In the genomic region with DNA sequence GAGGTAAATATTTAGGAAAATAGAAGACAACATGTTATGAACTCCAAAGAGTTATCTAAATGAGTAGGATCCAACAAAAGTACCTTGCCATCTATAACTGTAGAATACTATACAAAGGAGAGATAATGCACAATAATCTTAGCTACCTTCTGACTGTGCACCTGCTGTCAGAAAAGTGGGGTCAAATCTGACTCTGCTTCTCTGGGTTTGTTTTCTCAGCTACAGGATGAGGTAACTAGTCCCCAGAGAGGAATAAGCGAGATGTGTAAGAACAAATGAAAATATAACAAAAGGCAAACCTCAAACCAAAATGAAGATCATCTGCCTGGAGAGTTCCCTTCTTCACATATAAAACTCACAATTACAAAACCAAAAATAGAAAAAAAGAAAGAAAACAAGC, we compare ENCODE assay signal across 23 cellular contexts.
DNase-seq lines count a peak whose midpoint lies in the region; ATAC-seq and TF ChIP-seq lines count a peak whose summit lies in the region.
"Had no signal": no experiment of that assay in that cellular context is flagged by ENCODE, and none has a peak within 500 bp of the region (broad histone marks: within the 10 kb centered on the region; RNA-seq: fewer than 3 reads in every experiment).

No MANE protein-coding gene starts in this region.

- H3K4me2 ChIP-seq in Loucy (ENCODE audit: low read depth, low read length, poor library complexity, severe bottlenecking): peak overlapping the region; percentile 69
- H3K4me2 ChIP-seq: PC-9 had no signal

- peaks cover 15% of the 10 kb centered on the region for H3K4me1 Mint-ChIP-seq in stimulated activated naive CD8-positive, alpha-beta T cell treated with anti-CD3 and anti-CD28 coated beads, Interleukin-15, amount 100 ng/mL, for 72 hours
- peaks cover 16% of the 10 kb centered on the region for H3K4me1 Mint-ChIP-seq in activated CD8-positive, alpha-beta T cell treated with anti-CD3 and anti-CD28 coated beads, Interleukin-2, amount 10 ng/mL, durations not matched to agents 7 days and 5 days (ENCODE audit: low read depth)
- H3K4me1 Mint-ChIP-seq in stimulated activated memory B cell treated with anti-CD40 and anti-IgM and Interleukin-4, amounts not matched to agents 10 μg/mL and 1 μg/mL and 100 μg/mL, for 72 hours: no peaks in the 10 kb centered on the region

- no peaks in the 10 kb centered on the region for H3K9me3 ChIP-seq in Loucy (ENCODE audit: insufficient read depth, low read depth, low read length)
- H3K9me3 ChIP-seq: MG63, SJCRH30 had no signal

- H3K27me3 Mint-ChIP-seq in stimulated activated naive CD8-positive, alpha-beta T cell treated with anti-CD3 and anti-CD28 coated beads, Interleukin-15, amount 100 ng/mL, for 72 hours: no peaks in the 10 kb centered on the region
- no peaks in the 10 kb centered on the region for H3K27me3 Mint-ChIP-seq in activated CD8-positive, alpha-beta T cell treated with anti-CD3 and anti-CD28 coated beads, Interleukin-2, amount 10 ng/mL, durations not matched to agents 7 days and 5 days (ENCODE audit: low read depth)
- peaks cover 7% of the 10 kb centered on the region for H3K27me3 Mint-ChIP-seq in stimulated activated memory B cell treated with anti-CD40 and anti-IgM and Interleukin-4, amounts not matched to agents 10 μg/mL and 1 μg/mL and 100 μg/mL, for 72 hours

- H3K79me2 ChIP-seq in Loucy (ENCODE audit: insufficient read depth, low read length): peaks cover 4% of the 10 kb centered on the region; the same call in 1 of the 2 replicates

- no peaks in the 10 kb centered on the region for H3K27me3 ChIP-seq in Loucy (ENCODE audit: insufficient read depth, low read length, poor library complexity, severe bottlenecking)
- H3K27me3 ChIP-seq: SJCRH30 had no signal

- H4K20me1 ChIP-seq in Loucy (ENCODE audit: insufficient read depth, low read length, poor library complexity, severe bottlenecking): no peaks in the 10 kb centered on the region

- H3K4me3 Mint-ChIP-seq in stimulated activated naive CD8-positive, alpha-beta T cell treated with anti-CD3 and anti-CD28 coated beads, Interleukin-15, amount 100 ng/mL, for 72 hours: peak overlapping the region in 1 of 2 donors; percentile 49
- H3K4me3 Mint-ChIP-seq in activated CD8-positive, alpha-beta T cell treated with anti-CD3 and anti-CD28 coated beads, Interleukin-2, amount 10 ng/mL, durations not matched to agents 7 days and 5 days: no peak overlapping the region
- no peak overlapping the region for H3K4me3 Mint-ChIP-seq in stimulated activated memory B cell treated with anti-CD40 and anti-IgM and Interleukin-4, amounts not matched to agents 10 μg/mL and 1 μg/mL and 100 μg/mL, for 72 hours
- H3K4me3 Mint-ChIP-seq: CD4-positive, alpha-beta memory T cell had no signal

- peak; percentile 39 for ATAC-seq in stimulated activated naive CD8-positive, alpha-beta T cell treated with anti-CD3 and anti-CD28 coated beads, Interleukin-15, amount 100 ng/mL, for 72 hours
- ATAC-seq in stimulated activated naive CD8-positive, alpha-beta T cell treated with anti-CD3 and anti-CD28 coated beads, Interleukin-15, Interleukin-2, amounts not matched to agents 100 U/mL and 50 U/mL, for 24 hours: no peak
- peak; percentile 27 for ATAC-seq in activated CD8-positive, alpha-beta T cell treated with anti-CD3 and anti-CD28 coated beads, Interleukin-2, amount 10 ng/mL, durations not matched to agents 7 days and 5 days
- no peak for ATAC-seq in stimulated activated memory B cell treated with anti-CD40 and anti-IgM and Interleukin-4, amounts not matched to agents 10 μg/mL and 1 μg/mL and 100 μg/mL, for 72 hours
- ATAC-seq: HepG2, Right ventricle myocardium inferior, SK-N-SH treated with all-trans-retinoic acid at 6 μM for 48 hours had no signal

- DNase-seq in stimulated activated naive CD8-positive, alpha-beta T cell treated with anti-CD3 and anti-CD28 coated beads, Interleukin-15, amount 100 ng/mL, for 72 hours: no peak
- no peak for DNase-seq in stimulated activated naive CD8-positive, alpha-beta T cell treated with anti-CD3 and anti-CD28 coated beads, Interleukin-15, Interleukin-2, amounts not matched to agents 100 U/mL and 50 U/mL, for 24 hours
- no peak for DNase-seq in activated CD8-positive, alpha-beta T cell treated with anti-CD3 and anti-CD28 coated beads, Interleukin-2, amount 10 ng/mL, durations not matched to agents 7 days and 5 days
- DNase-seq in globus pallidus (ENCODE audit: low spot score) (no peak), NCI-H510A (lab: John Stamatoyannopoulos, UW) (no peak)
- DNase-seq: C1 segment of cervical spinal cord; CD4-positive, alpha-beta memory T cell; DMS153; GM23248; H7; Karpas-422; MG63; NCI-H2029; NCI-H345; NCI-H524; NCI-H774; PC-9; SJCRH30 had no signal

- 0 out of 2 replicates have a peak, but pooled peaks cover 5% of the 10 kb centered on the region for H3F3A ChIP-seq in Loucy (ENCODE audit: low read depth)

- H3K4me3 ChIP-seq in Loucy (ENCODE audit: low read length, poor library complexity, severe bottlenecking): peak overlapping the region; percentile 49
- H3K4me3 ChIP-seq: GM23248, MG63, PC-9, SJCRH30 had no signal

- no peak for TF ChIP-seq CTCF in Loucy (conservative IDR thresholded peaks at IDR 0.05; ENCODE audit: low read length)

- no peak overlapping the region for H2AFZ ChIP-seq in Loucy (ENCODE audit: low read length)
- H2AFZ ChIP-seq: GM23248, PC-9 had no signal

- H3K27ac Mint-ChIP-seq in stimulated activated naive CD8-positive, alpha-beta T cell treated with anti-CD3 and anti-CD28 coated beads, Interleukin-15, amount 100 ng/mL, for 72 hours: peak overlapping the region in 1 of 2 donors; percentile 38
- no peak overlapping the region for H3K27ac Mint-ChIP-seq in activated CD8-positive, alpha-beta T cell treated with anti-CD3 and anti-CD28 coated beads, Interleukin-2, amount 10 ng/mL, durations not matched to agents 7 days and 5 days
- no peak overlapping the region for H3K27ac Mint-ChIP-seq in stimulated activated memory B cell treated with anti-CD40 and anti-IgM and Interleukin-4, amounts not matched to agents 10 μg/mL and 1 μg/mL and 100 μg/mL, for 72 hours

- H3K36me3 Mint-ChIP-seq in activated CD8-positive, alpha-beta T cell treated with anti-CD3 and anti-CD28 coated beads, Interleukin-2, amount 10 ng/mL, durations not matched to agents 7 days and 5 days (ENCODE audit: low read depth): no peaks in the 10 kb centered on the region
- H3K36me3 Mint-ChIP-seq in stimulated activated memory B cell treated with anti-CD40 and anti-IgM and Interleukin-4, amounts not matched to agents 10 μg/mL and 1 μg/mL and 100 μg/mL, for 72 hours: no peaks in the 10 kb centered on the region
- H3K36me3 Mint-ChIP-seq: CD4-positive, alpha-beta memory T cell had no signal

- CTCF ChIA-PET in activated CD8-positive, alpha-beta T cell treated with anti-CD3 and anti-CD28 coated beads, Interleukin-2, amount 10 ng/mL, durations not matched to agents 7 days and 5 days (lab: Charles Lee): interaction anchor here (1.2 to 2.1 kb wide), 3 partner anchors 10 to 108 kb away, joined by 3 to 5 read pairs (median 5); no protein-coding TSS in a partner anchor

- H3K4me1 ChIP-seq in Loucy (ENCODE audit: insufficient read depth, low read length, poor library complexity, severe bottlenecking): peaks cover 57% of the 10 kb centered on the region

- no peaks in the 10 kb centered on the region for H3K9me2 ChIP-seq in Loucy (replicated peaks; ENCODE audit: low read depth, low read length)

- H3K9me3 Mint-ChIP-seq in stimulated activated naive CD8-positive, alpha-beta T cell treated with anti-CD3 and anti-CD28 coated beads, Interleukin-15, amount 100 ng/mL, for 72 hours: no peaks in the 10 kb centered on the region
- no peaks in the 10 kb centered on the region for H3K9me3 Mint-ChIP-seq in activated CD8-positive, alpha-beta T cell treated with anti-CD3 and anti-CD28 coated beads, Interleukin-2, amount 10 ng/mL, durations not matched to agents 7 days and 5 days (ENCODE audit: insufficient read depth)
- no peaks in the 10 kb centered on the region for H3K9me3 Mint-ChIP-seq in stimulated activated memory B cell treated with anti-CD40 and anti-IgM and Interleukin-4, amounts not matched to agents 10 μg/mL and 1 μg/mL and 100 μg/mL, for 72 hours
- H3K9me3 Mint-ChIP-seq: CD4-positive, alpha-beta memory T cell had no signal

- POLR2A ChIA-PET in activated CD8-positive, alpha-beta T cell treated with anti-CD3 and anti-CD28 coated beads, Interleukin-2, amount 10 ng/mL, durations not matched to agents 7 days and 5 days (lab: Charles Lee): no interaction called here

- H3K36me3 ChIP-seq in Loucy (ENCODE audit: insufficient read depth, low read length): no peaks in the 10 kb centered on the region
- H3K36me3 ChIP-seq: MG63, SJCRH30 had no signal

- peak overlapping the region; percentile 37 for H3K9ac ChIP-seq in Loucy (ENCODE audit: low read depth, low read length, poor library complexity, severe bottlenecking)
- H3K9ac ChIP-seq: GM23248 had no signal

Comparison
In these comparisons a context has a peak if more than half of its experiments do, and no peak if none do; other contexts are left out.
1. ATAC-seq: peak in stimulated activated naive CD8-positive, alpha-beta T cell treated with anti-CD3 and anti-CD28 coated beads, Interleukin-15, amount 100 ng/mL, for 72 hours (single experiment) and activated CD8-positive, alpha-beta T cell treated with anti-CD3 and anti-CD28 coated beads, Interleukin-2, amount 10 ng/mL, durations not matched to agents 7 days and 5 days (single experiment); none in stimulated activated naive CD8-positive, alpha-beta T cell treated with anti-CD3 and anti-CD28 coated beads, Interleukin-15, Interleukin-2, amounts not matched to agents 100 U/mL and 50 U/mL, for 24 hours (single experiment) and stimulated activated memory B cell treated with anti-CD40 and anti-IgM and Interleukin-4, amounts not matched to agents 10 μg/mL and 1 μg/mL and 100 μg/mL, for 72 hours (single experiment).